ENCODE assay signal across 24 cellular contexts in the genomic region with DNA sequence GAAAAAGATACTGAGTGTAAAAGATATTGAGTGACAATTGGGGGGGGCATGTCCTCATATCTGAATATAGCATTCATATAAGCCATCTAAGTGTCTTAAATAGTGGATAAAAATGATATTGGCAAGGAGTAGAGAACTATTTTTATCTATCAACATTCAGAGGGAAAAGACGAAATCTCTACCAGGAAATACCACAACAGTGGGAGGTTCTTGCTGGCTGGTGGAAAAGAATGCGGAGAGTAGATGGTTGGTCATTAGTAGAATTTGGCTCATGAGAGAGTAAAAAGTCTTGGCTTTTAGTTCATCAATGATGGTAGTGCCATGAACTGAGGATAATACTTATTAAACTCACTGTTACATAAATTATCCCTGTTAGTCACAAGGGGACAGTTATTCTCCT. TPM values are rescaled to one million over a fixed set of nuclear protein-coding genes. Genes with fewer than 3 reads are reported as not detected.
DNase-seq lines count a peak whose midpoint lies in the region; ATAC-seq, FAIRE-seq and TF ChIP-seq lines count a peak whose summit lies in the region.
"Had no signal": no experiment of that assay in that cellular context is flagged by ENCODE, and none has a peak within 500 bp of the region (broad histone marks: within the 10 kb centered on the region; RNA-seq: fewer than 3 reads in every experiment).

No MANE protein-coding gene starts in this region.

- dilution Hi-C loops in IMR-90 (cut with HindIII; ENCODE audit: low sequenced_read_pairs, unreplicated experiment), result no loop called here
- dilution Hi-C loops in mammary epithelial cell (cut with HindIII; ENCODE audit: low sequenced_read_pairs), result no loop called here

- BruUV-seq in IMR-90 (replicated peaks; lab: Mats Ljungman, UMichigan) (no TSS peak), K562 (replicated peaks; lab: Mats Ljungman, UMichigan) (no TSS peak), mammary epithelial cell (replicated peaks; lab: Mats Ljungman, UMichigan) (no TSS peak)

- in situ Hi-C loops in IMR-90 (cut with MboI; ENCODE audit: low sequenced_read_pairs), result loop anchor here (25.0 kb wide), 1 partner anchor 624 kb away; no protein-coding TSS in a partner anchor
- in situ Hi-C loops in K562 (cut with MboI), result loop anchor here (10.0 kb wide), 1 partner anchor 391 kb away; no protein-coding TSS in a partner anchor
- in situ Hi-C loops in mammary epithelial cell (cut with MboI; ENCODE audit: low sequenced_read_pairs in 2 of 2), result no loop called here

- H3K23ac ChIP-seq in IMR-90 (ENCODE audit: low read depth, low read length), result no peak overlapping the region

- H3K18ac ChIP-seq in IMR-90 (ENCODE audit: low read depth, low read length), result no peak overlapping the region

- peak; percentile 66 for DNase-seq in AG08395 (ENCODE audit: low spot score)
- peak; percentile 25 for DNase-seq in IMR-90
- peak in 2 of 4 experiments; percentile 17 for DNase-seq in K562 (ENCODE audit: extremely low read depth in 1 of 4, low spot score in 3 of 4)
- peak; percentile 29 for DNase-seq in kidney glomerular epithelial cell (lab: John Stamatoyannopoulos, UW)
- no peak for DNase-seq in mammary epithelial cell
- no peak for DNase-seq in NCI-H2171 treated with DMSO at 0.1 percent for 48 hours (lab: John Stamatoyannopoulos, UW)
- DNase-seq: activated CD4-positive, alpha-beta T cell treated with anti-CD3 and anti-CD28 coated beads for 4 hours; activated naive CD8-positive, alpha-beta T cell treated with anti-CD3 and anti-CD28 coated beads, Interleukin-2, amount 50 U/mL, for 24 hours; CD4-positive, alpha-beta memory T cell; effector memory CD8-positive, alpha-beta T cell; foreskin keratinocyte; hypothalamus; KG1; midbrain; NCI-H1092 treated with DMSO at 0.1 percent for 48 hours; NCI-H69; PC-3; retina; T1000 had no signal

- no peak overlapping the region for H2BK15ac ChIP-seq in IMR-90 (ENCODE audit: low read depth, low read length)

- H3K56ac ChIP-seq in IMR-90 (ENCODE audit: extremely low read depth, insufficient read depth, low read length), result no peak overlapping the region

- CTCF ChIA-PET in IMR-90 (lab: Yijun Ruan, JAX), result no interaction called here
- CTCF ChIA-PET in K562 (lab: Yijun Ruan, JAX; ENCODE audit: low intra/inter-chr PET ratio), result no interaction called here
- CTCF ChIA-PET in mammary epithelial cell (lab: Charles Lee; ENCODE audit: low non-redundant PET), result no interaction called here

- no peak for ATAC-seq in IMR-90 (ENCODE audit: low read depth)
- no peak for ATAC-seq in K562
- ATAC-seq in HG03095 (IDR thresholded peaks at IDR 0.05; ENCODE audit: unreplicated experiment), result no peak
- ATAC-seq in HG03097 (IDR thresholded peaks at IDR 0.05; ENCODE audit: low FRiP score, unreplicated experiment), result no peak
- ATAC-seq: A549; activated naive CD8-positive, alpha-beta T cell treated with anti-CD3 and anti-CD28 coated beads, Interleukin-2, amount 50 U/mL, for 24 hours; effector memory CD8-positive, alpha-beta T cell; foreskin keratinocyte; PC-3 had no signal

- no CpG with 5 or more reads among the region's 2 CpGs for WGBS in IMR-90 (ENCODE audit: extremely low coverage in 2 of 2, insufficient read length in 1 of 2), 2 experiments
- WGBS in K562 (ENCODE audit: insufficient coverage, low coverage, missing lambda C conversion rate), result 19% methylated on average over 2 of the region's 2 CpGs
- WGBS in mammary epithelial cell (ENCODE audit: low coverage, missing lambda C conversion rate), result 38% methylated on average over 2 of the region's 2 CpGs

- no peak overlapping the region for H2AK5ac ChIP-seq in IMR-90 (ENCODE audit: low read depth, low read length)

- no peak overlapping the region for H2AFZ ChIP-seq in IMR-90 (replicated peaks; ENCODE audit: low read length, poor library complexity)
- peak overlapping the region; percentile 3; the same call in 1 of the 2 replicates for H2AFZ ChIP-seq in K562 (ENCODE audit: low read depth, low read length)
- H2AFZ ChIP-seq in mammary epithelial cell (ENCODE audit: low read depth, low read length), result no peak overlapping the region

- peaks cover 5 to 14% of the 10 kb centered on the region in 2 experiments; a peak in 2 of 4 replicates for H3K79me1 ChIP-seq in IMR-90 (ENCODE audit: low read depth in 1 of 2, low read length in 2 of 2)

- H2BK5ac ChIP-seq in IMR-90 (ENCODE audit: low read depth, low read length, poor library complexity, severe bottlenecking), result no peak overlapping the region

- FAIRE-seq in K562 (lab: Jason Lieb, UNC), result no peak
- FAIRE-seq: A549, H54 had no signal

- H3K9me3 ChIP-seq in IMR-90 (ENCODE audit: control insufficient read depth, insufficient read depth, low read length), result no peaks in the 10 kb centered on the region
- H3K9me3 ChIP-seq in K562 (replicated peaks; ENCODE audit: control insufficient read depth, insufficient read depth, low read depth, low read length), result 0 out of 2 replicates have a peak, but pooled peaks cover 2% of the 10 kb centered on the region
- no peaks in the 10 kb centered on the region for H3K9me3 ChIP-seq in mammary epithelial cell (replicated peaks; ENCODE audit: insufficient read depth, low read length)
- H3K9me3 ChIP-seq: A549, neutrophil had no signal

- no peak overlapping the region for H4K91ac ChIP-seq in IMR-90 (ENCODE audit: insufficient read depth, low read depth, low read length)

- no peak overlapping the region for H3K4me3 ChIP-seq in IMR-90 (ENCODE audit: insufficient read depth, low read depth, low read length)
- no peak overlapping the region for H3K4me3 ChIP-seq in K562
- no peak overlapping the region for H3K4me3 ChIP-seq in mammary epithelial cell (replicated peaks in 1 of 3; ENCODE audit: insufficient read depth in 1 of 3, low read depth in 2 of 3, low read length in 3 of 3)
- H3K4me3 ChIP-seq: A549 had no signal

- TF ChIP-seq EP300 in K562 (IDR thresholded peaks at IDR 0.05; ENCODE audit: low read length), result no peak

- no peak overlapping the region for H2AK9ac ChIP-seq in IMR-90 (replicated peaks; ENCODE audit: low read depth, low read length, poor library complexity)

- POLR2A ChIA-PET in IMR-90 (lab: Charles Lee; ENCODE audit: unreplicated experiment) (no interaction called here), K562 (lab: Yijun Ruan, JAX) (no interaction called here)

- H3K36me3 ChIP-seq in IMR-90 (ENCODE audit: control insufficient read depth, insufficient read depth, low read length) (no peaks in the 10 kb centered on the region), K562 (ENCODE audit: control insufficient read depth, insufficient read depth, low read length) (no peaks in the 10 kb centered on the region), mammary epithelial cell (ENCODE audit: insufficient read depth, low read length) (no peaks in the 10 kb centered on the region)
- H3K36me3 ChIP-seq: neutrophil had no signal

- H3K4me2 ChIP-seq in IMR-90 (ENCODE audit: low read depth, low read length) (no peak overlapping the region), K562 (ENCODE audit: insufficient read depth, low read length) (no peak overlapping the region), mammary epithelial cell (ENCODE audit: insufficient read depth, low read depth, low read length) (no peak overlapping the region)
- H3K4me2 ChIP-seq: A549 had no signal

- H4K5ac ChIP-seq in IMR-90 (ENCODE audit: low read depth, low read length), result no peak overlapping the region

- intact Hi-C loops in IMR-90 (cut with micrococcal nuclease), result no loop called here
- intact Hi-C loops in K562 (cut with micrococcal nuclease), result no loop called here
- intact Hi-C loops in mammary epithelial cell (cut with micrococcal nuclease), result no loop called here

- H3K9ac ChIP-seq in IMR-90 (ENCODE audit: low read depth, low read length), result no peak overlapping the region
- no peak overlapping the region for H3K9ac ChIP-seq in K562 (ENCODE audit: insufficient read depth in 1 of 2, low read depth in 2 of 2, low read length in 2 of 2)
- no peak overlapping the region for H3K9ac ChIP-seq in mammary epithelial cell (ENCODE audit: insufficient read depth, low read length)

- H3K27ac ChIP-seq in IMR-90 (ENCODE audit: insufficient read depth, low read length), result no peak overlapping the region
- H3K27ac ChIP-seq in K562 (ENCODE audit: extremely low read depth, low read depth, low read length), result no peak overlapping the region
- H3K27ac ChIP-seq in mammary epithelial cell (ENCODE audit: insufficient read depth, low read depth, low read length), result no peak overlapping the region
- H3K27ac ChIP-seq: A549, foreskin keratinocyte, neutrophil had no signal

- H4K20me1 ChIP-seq in IMR-90 (ENCODE audit: insufficient read depth, low read length) (no peaks in the 10 kb centered on the region), K562 (replicated peaks; ENCODE audit: control insufficient read depth, insufficient read depth, low read length) (no peaks in the 10 kb centered on the region), mammary epithelial cell (ENCODE audit: insufficient read depth, low read length) (no peaks in the 10 kb centered on the region)

- H3K27me3 ChIP-seq in IMR-90 (ENCODE audit: control insufficient read depth, insufficient read depth, low read length) (no peaks in the 10 kb centered on the region), K562 (ENCODE audit: control insufficient read depth in 2 of 2, insufficient read depth in 2 of 2, low read length in 2 of 2) (no peaks in the 10 kb centered on the region), mammary epithelial cell (ENCODE audit: insufficient read depth, low read length) (no peaks in the 10 kb centered on the region)
- H3K27me3 ChIP-seq: foreskin keratinocyte, neutrophil had no signal

- no peak overlapping the region for H2BK20ac ChIP-seq in IMR-90 (ENCODE audit: low read depth, low read length)

- no peak overlapping the region for H2BK120ac ChIP-seq in IMR-90 (ENCODE audit: low read depth, low read length)

- TF ChIP-seq POLR2A in IMR-90 (IDR thresholded peaks at IDR 0.05; ENCODE audit: low read depth, low read length) (no peak), K562 (conservative IDR thresholded peaks at IDR 0.05) (no peak)

- TF ChIP-seq CTCF in IMR-90 (conservative IDR thresholded peaks at IDR 0.05; ENCODE audit: low read depth, low read length) (no peak), K562 (IDR thresholded peaks at IDR 0.05 in 2 of 3, conservative IDR thresholded peaks at IDR 0.05 in 1 of 3; ENCODE audit: insufficient read depth in 2 of 3, low read depth in 1 of 3, low read length in 3 of 3) (no peak), mammary epithelial cell (conservative IDR thresholded peaks at IDR 0.05 in 1 of 2, IDR thresholded peaks at IDR 0.05 in 1 of 2; ENCODE audit: extremely low read depth in 1 of 2, insufficient read depth in 1 of 2, low read depth in 1 of 2, low read length in 2 of 2) (no peak)

- H3K4me1 ChIP-seq in IMR-90 (ENCODE audit: control insufficient read depth, insufficient read depth, low read length) (0 out of 2 replicates have a peak, but pooled peaks cover 5% of the 10 kb centered on the region), K562 (replicated peaks in 1 of 2; ENCODE audit: control insufficient read depth in 2 of 2, insufficient read depth in 2 of 2, low read length in 2 of 2) (peaks cover 3 to 11% of the 10 kb centered on the region in 2 experiments; a peak in 4 of 5 replicates), mammary epithelial cell (ENCODE audit: insufficient read depth, low read length) (peaks cover 8% of the 10 kb centered on the region)
- H3K4me1 ChIP-seq: foreskin keratinocyte had no signal

- TF ChIP-seq RAD21 in IMR-90 (IDR thresholded peaks at IDR 0.05; ENCODE audit: low read length) (no peak), K562 (CRISPR knock-in tag; conservative IDR thresholded peaks at IDR 0.05 in 1 of 2, IDR thresholded peaks at IDR 0.05 in 1 of 2) (no peak)

- H4K8ac ChIP-seq in IMR-90 (ENCODE audit: low read depth in 2 of 2, low read length in 2 of 2), result no peak overlapping the region

- H3K4ac ChIP-seq in IMR-90 (ENCODE audit: low read depth, low read length), result no peak overlapping the region

- H3K79me2 ChIP-seq in K562 (ENCODE audit: control insufficient read depth, insufficient read depth, low read length), result peaks cover 11% of the 10 kb centered on the region
- peaks cover 9% of the 10 kb centered on the region for H3K79me2 ChIP-seq in mammary epithelial cell (ENCODE audit: insufficient read depth, low read length)

- H3K9me1 ChIP-seq in IMR-90 (ENCODE audit: insufficient read depth, low read length) (no peaks in the 10 kb centered on the region), K562 (ENCODE audit: control insufficient read depth, insufficient read depth, low read length) (no peaks in the 10 kb centered on the region)

- H3K14ac ChIP-seq in IMR-90 (replicated peaks; ENCODE audit: low read depth, low read length), result no peak overlapping the region

RNA-seq across cellular contexts. Expression of a gene that starts 4.8 kb away (rescaled TPM):
- 123 and 160 TPM in 2 replicates for total RNA-seq in IMR-90 (2012; rRNA removed)
- 78.5 and 79.4 TPM in 2 replicates for polyA plus RNA-seq in IMR-90 (2012; rRNA removed)
- polyA plus RNA-seq in IMR-90 (2012; cell fraction: cytosol; rRNA removed), result 36.3 and 53.9 TPM in 2 replicates
- 29.9 and 83.9 TPM in 2 replicates for polyA plus RNA-seq in IMR-90 (2012; cell fraction: nucleus; rRNA removed; ENCODE audit: low replicate concordance)
- 177 and 194 TPM in 2 replicates for total RNA-seq in K562 (2011; cell fraction: chromatin; rRNA removed; ENCODE audit: low replicate concordance)
- total RNA-seq in K562 (2011; cell fraction: nucleolus; rRNA removed), result 37.9 and 49.0 TPM in 2 replicates
- 77.7 and 107 TPM in 2 replicates for total RNA-seq in K562 (2011; cell fraction: nucleoplasm; rRNA removed)
- 132 and 141 TPM in 2 replicates for total RNA-seq in K562 (2014; rRNA removed)
- total RNA-seq in K562 (2014; rRNA removed; fragmentation: Illumina TruSeq; extraction: Trizol), result 49.6 and 59.4 TPM in 2 replicates
- total RNA-seq in K562 (2015; rRNA removed; fragmentation: Illumina TruSeq; extraction: Trizol), result 50.3 and 52.9 TPM in 2 replicates
- total RNA-seq in K562 (2021), result 76.5 and 78.4 TPM in 2 replicates
- 66.8 and 75.1 TPM in 2 replicates for polyA plus RNA-seq in K562 (2011; rRNA removed)
- polyA plus RNA-seq in K562 (2011; cell fraction: cytosol; rRNA removed), result 67.8 and 76.1 TPM in 2 replicates
- polyA plus RNA-seq in K562 (2011; cell fraction: nucleus; rRNA removed), result 104 and 117 TPM in 2 replicates
- 28.6 and 33.8 TPM in 2 replicates for polyA plus RNA-seq in K562 (2012)
- polyA plus RNA-seq in K562 (2014; fragmentation: Illumina TruSeq; extraction: Trizol), result 57.4 and 72.5 TPM in 2 replicates
- polyA plus RNA-seq in K562 (2014; fragmentation: Nextera tagmentation; extraction: Ambion mirVana), result 10 to 100 TPM; 10.5 to 12.9 TPM
- 22.4 and 23.5 TPM in 2 replicates for polyA plus RNA-seq in K562 (2014; rRNA removed)
- polyA minus RNA-seq in K562 (2011; rRNA and poly(A)+ RNA removed), result 80.0 and 109 TPM in 2 replicates
- 48.3 and 64.8 TPM in 2 replicates for polyA minus RNA-seq in K562 (2011; cell fraction: cytosol; rRNA and poly(A)+ RNA removed)
- polyA minus RNA-seq in K562 (2011; cell fraction: nucleus; rRNA and poly(A)+ RNA removed), result 74.5 and 100 TPM in 2 replicates
- total RNA-seq in mammary epithelial cell, result 100 to 1,000 TPM in 1 of 2 donors, 10 to 100 TPM in 1; 91.7 to 110 TPM
- 48.0 TPM for polyA plus RNA-seq in mammary epithelial cell
- polyA minus RNA-seq in mammary epithelial cell, result 104 TPM

Comparison
In these comparisons a context has a peak if more than half of its experiments do, and no peak if none do; other contexts are left out.
1. DNase-seq: peak in AG08395 (single experiment), IMR-90 (single experiment) and kidney glomerular epithelial cell (single experiment); none in mammary epithelial cell (single experiment) and NCI-H2171 treated with DMSO at 0.1 percent for 48 hours (single experiment).
2. in situ Hi-C loops: an anchor here in IMR-90 (25.0 kb wide) and K562 (10.0 kb wide); none called in mammary epithelial cell.